ENCODE assay signal across 16 cellular contexts in the genomic region with DNA sequence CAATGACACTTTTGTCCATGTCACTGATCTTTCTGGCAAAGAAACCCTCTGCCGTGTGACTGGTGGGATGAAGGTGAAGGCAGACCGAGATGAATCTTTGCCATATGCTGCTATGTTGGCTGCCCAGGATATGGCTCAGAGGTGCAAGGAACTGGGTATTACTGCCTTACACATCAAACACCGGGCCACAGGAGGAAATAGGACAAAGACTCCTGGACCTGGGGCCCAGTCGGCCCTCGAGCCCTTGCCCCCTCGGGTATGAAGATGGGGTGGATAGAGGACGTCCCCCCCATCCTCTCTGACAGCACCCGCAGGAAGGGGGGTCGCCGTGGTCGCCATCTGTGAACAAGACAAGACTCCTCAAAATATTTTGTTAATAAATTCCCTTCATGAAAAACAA. TPM values are rescaled to one million over a fixed set of nuclear protein-coding genes. Genes with fewer than 3 reads are reported as not detected.
DNase-seq lines count a peak whose midpoint lies in the region; ATAC-seq and TF ChIP-seq lines count a peak whose summit lies in the region.
"Had no signal": no experiment of that assay in that cellular context is flagged by ENCODE, and none has a peak within 500 bp of the region (broad histone marks: within the 10 kb centered on the region; RNA-seq: fewer than 3 reads in every experiment).

No MANE protein-coding gene starts in this region.

- no peaks in the 10 kb centered on the region for H3K9me3 ChIP-seq in iPS-20b (ENCODE audit: insufficient read depth, low read depth, low read length)
- no peaks in the 10 kb centered on the region for H3K9me3 ChIP-seq in body of pancreas
- H3K9me3 ChIP-seq: A549 had no signal

- H3K4me3 ChIP-seq in iPS-20b (ENCODE audit: low read length) (0 out of 2 replicates have a peak overlapping the region, but pooled peaks have one; percentile 7), body of pancreas (no peak overlapping the region)
- H3K4me3 ChIP-seq: A549 had no signal

- peaks cover 11% of the 10 kb centered on the region for H3K36me3 Mint-ChIP-seq in WTC11
- H3K36me3 Mint-ChIP-seq: CD8-positive, alpha-beta T cell had no signal

- peak overlapping the region; percentile 61 for H3K27ac Mint-ChIP-seq in WTC11
- H3K27ac Mint-ChIP-seq: CD8-positive, alpha-beta T cell had no signal

- intact Hi-C loops in left ventricle myocardium superior (cut with micrococcal nuclease) (no loop called here), Right ventricle myocardium inferior (cut with DNase I) (no loop called here), body of pancreas (cut with DNase I) (no loop called here)

- no peak for TF ChIP-seq POLR2A in body of pancreas (IDR thresholded peaks at IDR 0.05)

- ATAC-seq in left ventricle myocardium superior (no peak), Right ventricle myocardium inferior (no peak), WTC11 (no peak), body of pancreas (no peak)
- ATAC-seq: A549; CD8-positive, alpha-beta T cell had no signal

- H3K27ac ChIP-seq in iPS-20b (ENCODE audit: low read length) (no peak overlapping the region), body of pancreas (no peak overlapping the region)
- H3K27ac ChIP-seq: 22Rv1, A549 had no signal

- H3K4me1 Mint-ChIP-seq in WTC11 = peaks cover 92% of the 10 kb centered on the region

- peak overlapping the region; percentile 57 for H3K4me3 Mint-ChIP-seq in WTC11
- H3K4me3 Mint-ChIP-seq: CD8-positive, alpha-beta T cell had no signal

- DNase-seq in left ventricle myocardium superior (peak; percentile 20), Right ventricle myocardium inferior (ENCODE audit: missing footprints) (no peak), WTC11 (ENCODE audit: low spot score) (no peak), medulla oblongata (ENCODE audit: extremely low spot score) (no peak), body of pancreas (no peak)
- no peak for DNase-seq in stimulated activated CD4-positive, alpha-beta T cell treated with anti-CD3 and anti-CD28 coated beads, Interleukin-4, amount 100 ng/mL, for 4 hours
- DNase-seq in stimulated activated CD4-positive, alpha-beta T cell treated with anti-CD3 and anti-CD28 coated beads, Interleukin-2, amount 100 ng/mL, for 24 hours = no peak
- DNase-seq: AML-193; Calu3; CD8-positive, alpha-beta T cell; DMS79 treated with DMSO at 0.1 percent for 48 hours; H9 had no signal

- H3K36me3 ChIP-seq in iPS-20b (ENCODE audit: insufficient read depth, low read depth, low read length) (peaks cover 27% of the 10 kb centered on the region), body of pancreas (replicated peaks in 1 of 2; ENCODE audit: insufficient read depth in 1 of 2, low read depth in 2 of 2) (no peaks in the 10 kb centered on the region)

- H3K9me3 Mint-ChIP-seq in WTC11 = no peaks in the 10 kb centered on the region
- H3K9me3 Mint-ChIP-seq: CD8-positive, alpha-beta T cell; H9 had no signal

- POLR2A ChIA-PET in WTC11 (lab: Charles Lee) = no interaction called here

- CTCF ChIA-PET in WTC11 (lab: Charles Lee) = no interaction called here

- TF ChIP-seq CTCF in WTC11 (IDR thresholded peaks at IDR 0.05) (no peak), body of pancreas (IDR thresholded peaks at IDR 0.05) (no peak)

- H3K27me3 ChIP-seq in iPS-20b (ENCODE audit: insufficient read depth, low read length) (no peaks in the 10 kb centered on the region), body of pancreas (no peaks in the 10 kb centered on the region)

- peaks cover 90% of the 10 kb centered on the region for H3K4me1 ChIP-seq in iPS-20b (ENCODE audit: insufficient read depth, low read length)
- no peaks in the 10 kb centered on the region for H3K4me1 ChIP-seq in body of pancreas
- H3K4me1 ChIP-seq: A549 had no signal

- WGBS in body of pancreas, 2 donors = 93 to 94% methylated on average over 11 of the region's 11 CpGs

- H3K9ac ChIP-seq in iPS-20b (ENCODE audit: low read depth, low read length) = no peak overlapping the region

- no peaks in the 10 kb centered on the region for H3K27me3 Mint-ChIP-seq in WTC11 (ENCODE audit: low read depth)

TF ChIP-seq in WTC11, 78 proteins besides CTCF, POLR2A, EP300 and RAD21 (continues in another document):
- TF ChIP-seq TEAD1 (CRISPR knock-in tag; IDR thresholded peaks at IDR 0.05) (no peak), SP1 (CRISPR knock-in tag; conservative IDR thresholded peaks at IDR 0.05) (no peak), GTF2I (CRISPR knock-in tag; conservative IDR thresholded peaks at IDR 0.05) (no peak), ZBTB21 (CRISPR knock-in tag; IDR thresholded peaks at IDR 0.05; ENCODE audit: borderline replicate concordance) (no peak), GABPB1 (CRISPR knock-in tag; IDR thresholded peaks at IDR 0.05) (no peak), SOX15 (CRISPR knock-in tag; IDR thresholded peaks at IDR 0.05) (no peak), ZNF138 (CRISPR knock-in tag; conservative IDR thresholded peaks at IDR 0.05) (no peak), MYBL2 (CRISPR knock-in tag; IDR thresholded peaks at IDR 0.05) (no peak), ZNF219 (CRISPR knock-in tag; IDR thresholded peaks at IDR 0.05; ENCODE audit: borderline replicate concordance) (no peak)
- TF ChIP-seq, protein P1, sequence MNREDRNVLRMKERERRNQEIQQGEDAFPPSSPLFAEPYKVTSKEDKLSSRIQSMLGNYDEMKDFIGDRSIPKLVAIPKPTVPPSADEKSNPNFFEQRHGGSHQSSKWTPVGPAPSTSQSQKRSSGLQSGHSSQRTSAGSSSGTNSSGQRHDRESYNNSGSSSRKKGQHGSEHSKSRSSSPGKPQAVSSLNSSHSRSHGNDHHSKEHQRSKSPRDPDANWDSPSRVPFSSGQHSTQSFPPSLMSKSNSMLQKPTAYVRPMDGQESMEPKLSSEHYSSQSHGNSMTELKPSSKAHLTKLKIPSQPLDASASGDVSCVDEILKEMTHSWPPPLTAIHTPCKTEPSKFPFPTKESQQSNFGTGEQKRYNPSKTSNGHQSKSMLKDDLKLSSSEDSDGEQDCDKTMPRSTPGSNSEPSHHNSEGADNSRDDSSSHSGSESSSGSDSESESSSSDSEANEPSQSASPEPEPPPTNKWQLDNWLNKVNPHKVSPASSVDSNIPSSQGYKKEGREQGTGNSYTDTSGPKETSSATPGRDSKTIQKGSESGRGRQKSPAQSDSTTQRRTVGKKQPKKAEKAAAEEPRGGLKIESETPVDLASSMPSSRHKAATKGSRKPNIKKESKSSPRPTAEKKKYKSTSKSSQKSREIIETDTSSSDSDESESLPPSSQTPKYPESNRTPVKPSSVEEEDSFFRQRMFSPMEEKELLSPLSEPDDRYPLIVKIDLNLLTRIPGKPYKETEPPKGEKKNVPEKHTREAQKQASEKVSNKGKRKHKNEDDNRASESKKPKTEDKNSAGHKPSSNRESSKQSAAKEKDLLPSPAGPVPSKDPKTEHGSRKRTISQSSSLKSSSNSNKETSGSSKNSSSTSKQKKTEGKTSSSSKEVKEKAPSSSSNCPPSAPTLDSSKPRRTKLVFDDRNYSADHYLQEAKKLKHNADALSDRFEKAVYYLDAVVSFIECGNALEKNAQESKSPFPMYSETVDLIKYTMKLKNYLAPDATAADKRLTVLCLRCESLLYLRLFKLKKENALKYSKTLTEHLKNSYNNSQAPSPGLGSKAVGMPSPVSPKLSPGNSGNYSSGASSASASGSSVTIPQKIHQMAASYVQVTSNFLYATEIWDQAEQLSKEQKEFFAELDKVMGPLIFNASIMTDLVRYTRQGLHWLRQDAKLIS (CRISPR knock-in tag; IDR thresholded peaks at IDR 0.05; ENCODE audit: borderline replicate concordance) = no peak
- TF ChIP-seq, protein P2, sequence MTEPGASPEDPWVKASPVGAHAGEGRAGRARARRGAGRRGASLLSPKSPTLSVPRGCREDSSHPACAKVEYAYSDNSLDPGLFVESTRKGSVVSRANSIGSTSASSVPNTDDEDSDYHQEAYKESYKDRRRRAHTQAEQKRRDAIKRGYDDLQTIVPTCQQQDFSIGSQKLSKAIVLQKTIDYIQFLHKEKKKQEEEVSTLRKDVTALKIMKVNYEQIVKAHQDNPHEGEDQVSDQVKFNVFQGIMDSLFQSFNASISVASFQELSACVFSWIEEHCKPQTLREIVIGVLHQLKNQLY (CRISPR knock-in tag; IDR thresholded peaks at IDR 0.05) = no peak
- TF ChIP-seq, protein P3, sequence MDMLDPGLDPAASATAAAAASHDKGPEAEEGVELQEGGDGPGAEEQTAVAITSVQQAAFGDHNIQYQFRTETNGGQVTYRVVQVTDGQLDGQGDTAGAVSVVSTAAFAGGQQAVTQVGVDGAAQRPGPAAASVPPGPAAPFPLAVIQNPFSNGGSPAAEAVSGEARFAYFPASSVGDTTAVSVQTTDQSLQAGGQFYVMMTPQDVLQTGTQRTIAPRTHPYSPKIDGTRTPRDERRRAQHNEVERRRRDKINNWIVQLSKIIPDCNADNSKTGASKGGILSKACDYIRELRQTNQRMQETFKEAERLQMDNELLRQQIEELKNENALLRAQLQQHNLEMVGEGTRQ (CRISPR knock-in tag; IDR thresholded peaks at IDR 0.05) = no peak
- TF ChIP-seq, protein P4, sequence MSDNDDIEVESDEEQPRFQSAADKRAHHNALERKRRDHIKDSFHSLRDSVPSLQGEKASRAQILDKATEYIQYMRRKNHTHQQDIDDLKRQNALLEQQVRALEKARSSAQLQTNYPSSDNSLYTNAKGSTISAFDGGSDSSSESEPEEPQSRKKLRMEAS (CRISPR knock-in tag; IDR thresholded peaks at IDR 0.05) = no peak
- TF ChIP-seq, protein P5, sequence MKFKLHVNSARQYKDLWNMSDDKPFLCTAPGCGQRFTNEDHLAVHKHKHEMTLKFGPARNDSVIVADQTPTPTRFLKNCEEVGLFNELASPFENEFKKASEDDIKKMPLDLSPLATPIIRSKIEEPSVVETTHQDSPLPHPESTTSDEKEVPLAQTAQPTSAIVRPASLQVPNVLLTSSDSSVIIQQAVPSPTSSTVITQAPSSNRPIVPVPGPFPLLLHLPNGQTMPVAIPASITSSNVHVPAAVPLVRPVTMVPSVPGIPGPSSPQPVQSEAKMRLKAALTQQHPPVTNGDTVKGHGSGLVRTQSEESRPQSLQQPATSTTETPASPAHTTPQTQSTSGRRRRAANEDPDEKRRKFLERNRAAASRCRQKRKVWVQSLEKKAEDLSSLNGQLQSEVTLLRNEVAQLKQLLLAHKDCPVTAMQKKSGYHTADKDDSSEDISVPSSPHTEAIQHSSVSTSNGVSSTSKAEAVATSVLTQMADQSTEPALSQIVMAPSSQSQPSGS (CRISPR knock-in tag; IDR thresholded peaks at IDR 0.05; ENCODE audit: borderline replicate concordance, low read depth) = no peak
- TF ChIP-seq, protein P6, sequence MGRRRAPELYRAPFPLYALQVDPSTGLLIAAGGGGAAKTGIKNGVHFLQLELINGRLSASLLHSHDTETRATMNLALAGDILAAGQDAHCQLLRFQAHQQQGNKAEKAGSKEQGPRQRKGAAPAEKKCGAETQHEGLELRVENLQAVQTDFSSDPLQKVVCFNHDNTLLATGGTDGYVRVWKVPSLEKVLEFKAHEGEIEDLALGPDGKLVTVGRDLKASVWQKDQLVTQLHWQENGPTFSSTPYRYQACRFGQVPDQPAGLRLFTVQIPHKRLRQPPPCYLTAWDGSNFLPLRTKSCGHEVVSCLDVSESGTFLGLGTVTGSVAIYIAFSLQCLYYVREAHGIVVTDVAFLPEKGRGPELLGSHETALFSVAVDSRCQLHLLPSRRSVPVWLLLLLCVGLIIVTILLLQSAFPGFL (CRISPR knock-in tag; IDR thresholded peaks at IDR 0.05; ENCODE audit: borderline replicate concordance) = no peak

RNA-seq across cellular contexts. Expression of a gene that starts 12.0 kb away (rescaled TPM):
- total RNA-seq in left ventricle myocardium superior (6.4 TPM), Right ventricle myocardium inferior (7.8 TPM), WTC11 (2021) (336 to 406 TPM (median 357 TPM) in 3 replicates), body of pancreas (10 to 100 TPM; 18.7 to 25.1 TPM)
- total RNA-seq: CD8-positive, alpha-beta T cell; G401 had no signal

Comparison
In these comparisons a context has a peak if more than half of its experiments do, and no peak if none do; other contexts are left out.
1. RNA of a gene that starts 12.0 kb away (total RNA-seq): 336 to 406 TPM in WTC11; 18.7 to 25.1 TPM in body of pancreas, 7.8 TPM in Right ventricle myocardium inferior (single experiment) and 6.4 TPM in left ventricle myocardium superior (single experiment); every median in the first group is over 10 times any median in the second.